In the genomic region with DNA sequence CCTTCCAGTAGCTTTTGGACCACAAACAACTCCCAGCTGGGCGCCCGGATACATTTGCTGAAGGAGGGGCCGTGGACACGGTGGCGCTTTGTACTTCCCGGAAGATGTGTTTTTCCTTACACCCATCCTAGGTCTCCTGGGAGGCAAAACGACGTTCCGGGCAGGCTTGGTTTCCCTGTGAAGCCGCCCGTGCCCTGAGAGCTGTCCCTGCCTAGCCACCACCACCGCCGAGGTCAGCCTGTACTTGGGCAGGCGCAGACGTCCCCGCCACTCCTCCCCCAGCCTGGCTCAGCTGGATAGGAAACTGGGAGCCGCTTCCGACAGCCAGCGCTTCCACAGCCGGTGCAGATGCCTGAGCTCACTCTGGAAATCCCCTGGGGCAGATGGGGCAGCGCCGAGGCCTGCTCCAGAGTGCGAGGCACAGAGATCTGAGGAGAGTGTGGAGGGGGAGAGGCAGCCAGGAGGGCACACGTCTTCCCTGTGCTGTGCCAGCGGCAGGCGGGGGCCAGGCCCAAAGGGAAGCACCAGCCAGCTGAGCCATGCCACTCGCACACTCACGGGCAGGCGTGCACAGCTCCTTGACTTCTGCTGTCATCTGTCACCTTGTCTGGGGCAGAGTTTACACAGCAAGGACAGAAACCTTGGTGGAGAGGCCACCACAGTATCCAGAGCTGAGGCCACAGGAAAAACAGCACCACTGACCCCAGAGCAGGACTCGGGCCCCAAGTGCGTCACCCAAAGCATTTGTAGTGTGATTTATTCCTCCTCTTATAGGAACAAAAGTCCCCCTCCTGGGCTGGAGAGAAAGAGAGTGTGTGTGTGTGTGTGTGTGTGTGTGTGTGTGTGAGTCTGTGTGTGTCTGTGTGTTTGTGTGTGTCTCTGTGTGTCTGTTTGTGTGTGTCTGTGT, we compare ENCODE assay signal across 8 cellular contexts.
DNase-seq lines count a peak whose midpoint lies in the region; TF ChIP-seq lines count a peak whose summit lies in the region.

No MANE protein-coding gene starts in this region.

- DNase-seq in DMS53 treated with DMSO at 0.1 percent for 48 hours (lab: John Stamatoyannopoulos, UW; ENCODE audit: unreplicated experiment) (peak; percentile 75), NCI-H2107 (lab: John Stamatoyannopoulos, UW) (peak; percentile 65), astrocyte of the hippocampus (ENCODE audit: low read depth, low spot score) (peak; percentile 90), hepatic stellate cell (ENCODE audit: low spot score) (peak; percentile 93), retina (peak; percentile 86), GM10266 (ENCODE audit: extremely low spot score) (no peak), NCI-H345 treated with DMSO at 0.1 percent for 48 hours (lab: John Stamatoyannopoulos, UW; ENCODE audit: unreplicated experiment) (no peak), NCI-H2196 (lab: John Stamatoyannopoulos, UW; ENCODE audit: unreplicated experiment) (no peak)

- no peak for TF ChIP-seq CTCF in GM10266 (IDR thresholded peaks at IDR 0.05; ENCODE audit: control insufficient read depth, insufficient read depth, low read depth, missing control alignments)

Comparison
In these comparisons a context has a peak if more than half of its experiments do, and no peak if none do; other contexts are left out.
1. DNase-seq: peak in DMS53 treated with DMSO at 0.1 percent for 48 hours (single experiment), NCI-H2107 (single experiment), astrocyte of the hippocampus (single experiment), hepatic stellate cell (single experiment) and retina (single experiment); none in GM10266 (single experiment), NCI-H345 treated with DMSO at 0.1 percent for 48 hours (single experiment) and NCI-H2196 (single experiment).